In genomic region chr3:115627180-115628074, GRCh38 we compare ENCODE assay signal across 10 cellular contexts. TPM values are rescaled to one million over a fixed set of nuclear protein-coding genes. Genes with fewer than 3 reads are reported as not detected.
DNase-seq lines count a peak whose midpoint lies in the region; ATAC-seq and TF ChIP-seq lines count a peak whose summit lies in the region.
"Had no signal": no experiment of that assay in that cellular context is flagged by ENCODE, and none has a peak within 500 bp of the region (broad histone marks: within the 10 kb centered on the region; RNA-seq: fewer than 3 reads in every experiment).

No MANE protein-coding gene starts in this region.

- H4K5ac ChIP-seq in H9 (ENCODE audit: insufficient read length, low read depth, low read length): no peak overlapping the region

- TF ChIP-seq CTCF in H9 (conservative IDR thresholded peaks at IDR 0.05) (no peak), neural cell (IDR thresholded peaks at IDR 0.05; ENCODE audit: poor library complexity, severe bottlenecking) (peak; percentile 59), psoas muscle (IDR thresholded peaks at IDR 0.05) (no peak)

- no peak overlapping the region for H4K8ac ChIP-seq in H9 (replicated peaks; ENCODE audit: insufficient read length, low read depth, low read length)

- no peak overlapping the region for H2BK12ac ChIP-seq in H9 (ENCODE audit: insufficient read length, low read depth, low read length)

- peak overlapping the region in 1 of 2 experiments; percentile 38; a peak in 2 of 5 replicates for H3K4me3 Mint-ChIP-seq in H9

- H2AK5ac ChIP-seq in H9 (ENCODE audit: insufficient read length, low read length): no peak overlapping the region

- no peak for DNase-seq in H9
- no peak for DNase-seq in NCI-H226
- DNase-seq in psoas muscle: no peak
- DNase-seq in activated CD4-positive, alpha-beta T cell treated with anti-CD3 and anti-CD28 coated beads, Interleukin-2, amount 50 U/mL, for 4 hours: no peak
- DNase-seq in stimulated activated CD8-positive, alpha-beta memory T cell treated with anti-CD3 and anti-CD28 coated beads, Interleukin-4, amount 100 ng/mL, for 48 hours: no peak
- DNase-seq: left ventricle myocardium superior, NCI-H524 treated with DMSO at 0.1 percent for 48 hours had no signal

- H3K79me2 ChIP-seq in H9 (ENCODE audit: insufficient read depth, low read length) (no peaks in the 10 kb centered on the region; the same call in 1 of the 2 replicates), neural cell (replicated peaks; ENCODE audit: insufficient read depth, low read length) (peaks cover 90% of the 10 kb centered on the region)

- H3K23me2 ChIP-seq in H9 (ENCODE audit: insufficient read length, low read depth, low read length, poor library complexity, severe bottlenecking): peaks cover 10% of the 10 kb centered on the region

- H3F3A ChIP-seq in neural cell (ENCODE audit: insufficient read depth, low read length, poor library complexity, severe bottlenecking): peaks cover 16% of the 10 kb centered on the region

- H3K23ac ChIP-seq in H9 (ENCODE audit: insufficient read length, low read depth, low read length): no peak overlapping the region

- ATAC-seq in GM18909 (IDR thresholded peaks at IDR 0.05; ENCODE audit: poor library complexity, unreplicated experiment) (peak; percentile 86), HG03439 (IDR thresholded peaks at IDR 0.05; ENCODE audit: unreplicated experiment) (peak; percentile 82), psoas muscle (no peak)
- ATAC-seq: left ventricle myocardium superior had no signal

- no peak overlapping the region for H3K18ac ChIP-seq in H9 (ENCODE audit: insufficient read length, low read depth, low read length)

- H3K9me3 ChIP-seq in H9 (ENCODE audit: control insufficient read depth, low read depth, low read length) (no peaks in the 10 kb centered on the region), neural cell (ENCODE audit: low read length) (no peaks in the 10 kb centered on the region), psoas muscle (no peaks in the 10 kb centered on the region)

- H3K27me3 ChIP-seq in H9 (ENCODE audit: insufficient read depth, low read length) (no peaks in the 10 kb centered on the region), neural cell (ENCODE audit: insufficient read depth, low read depth, low read length) (no peaks in the 10 kb centered on the region), psoas muscle (ENCODE audit: insufficient read depth in 3 of 3, low read length in 2 of 3) (peaks cover 0 to 29% (median 8%) of the 10 kb centered on the region in 3 donors)

- H2BK120ac ChIP-seq in H9 (ENCODE audit: low read depth, low read length, poor library complexity, severe bottlenecking): no peak overlapping the region

- no peak overlapping the region for H3K56ac ChIP-seq in H9 (ENCODE audit: insufficient read length, low read depth, low read length)

- H4K20me1 ChIP-seq in H9 (ENCODE audit: control insufficient read depth, insufficient read depth, insufficient read length) (no peaks in the 10 kb centered on the region), neural cell (ENCODE audit: insufficient read depth) (no peaks in the 10 kb centered on the region)

- no CpG with 5 or more reads among the region's 3 CpGs for WGBS in H9 (ENCODE audit: extremely low coverage, insufficient read length, low lambda C conversion rate)
- 52 to 54% (median 53%) methylated on average over 3 of the region's 3 CpGs for WGBS in psoas muscle, 3 donors

- H4K91ac ChIP-seq in H9 (ENCODE audit: insufficient read length, low read depth, low read length): no peak overlapping the region

- TF ChIP-seq RAD21 in neural cell (conservative IDR thresholded peaks at IDR 0.05): peak; percentile 52

- no peak overlapping the region for H2BK5ac ChIP-seq in H9 (ENCODE audit: insufficient read length, low read length)

- intact Hi-C loops in psoas muscle (cut with DNase I): no loop called here

- H3K27ac Mint-ChIP-seq in H9: no peak overlapping the region

- no peaks in the 10 kb centered on the region for H3K9me2 ChIP-seq in neural cell (ENCODE audit: insufficient read depth, low read length)

- peaks cover 15% of the 10 kb centered on the region for H3K27me3 Mint-ChIP-seq in H9 (ENCODE audit: low read depth)

- H3K4me3 ChIP-seq in neural cell (ENCODE audit: low read length): peak overlapping the region; percentile 74
- no peak overlapping the region for H3K4me3 ChIP-seq in psoas muscle

- H3K36me3 Mint-ChIP-seq in H9 (ENCODE audit: insufficient read depth in 1 of 3, low read depth in 3 of 3): no peaks in the 10 kb centered on the region

- no peak overlapping the region for H2BK20ac ChIP-seq in H9 (ENCODE audit: low read depth, low read length, poor library complexity, severe bottlenecking)

- no peak overlapping the region for H3K9ac ChIP-seq in H9 (ENCODE audit: extremely low read depth, insufficient read length, low read length)
- peak overlapping the region; percentile 98 for H3K9ac ChIP-seq in neural cell (ENCODE audit: low read length)

- no peak overlapping the region for H3T11ph ChIP-seq in H9 (ENCODE audit: low read length)

- no peaks in the 10 kb centered on the region for H3K36me3 ChIP-seq in neural cell (ENCODE audit: insufficient read depth, low read length)
- H3K36me3 ChIP-seq in psoas muscle (ENCODE audit: insufficient read depth in 1 of 2, low read depth in 1 of 2): no peaks in the 10 kb centered on the region

- H3K9me3 Mint-ChIP-seq in H9: no peaks in the 10 kb centered on the region; a peak in 1 of 5 replicates

- no peak overlapping the region for H3K14ac ChIP-seq in H9 (ENCODE audit: insufficient read depth, low read length)

- peak overlapping the region; percentile 37 for H3K4me2 ChIP-seq in H9 (ENCODE audit: insufficient read depth, insufficient read length, low read length)
- peak overlapping the region; percentile 95 for H3K4me2 ChIP-seq in neural cell (ENCODE audit: low read length)

- H3K4me1 Mint-ChIP-seq in H9: peaks cover 39 to 44% of the 10 kb centered on the region in 2 experiments

- TF ChIP-seq EP300 in neural cell (conservative IDR thresholded peaks at IDR 0.05; ENCODE audit: poor library complexity, severe bottlenecking): no peak

- H3K4me1 ChIP-seq in H9 (ENCODE audit: insufficient read depth, low read length) (peaks cover 11% of the 10 kb centered on the region; the same call in 1 of the 2 replicates), psoas muscle (peaks cover 5% of the 10 kb centered on the region)

- H3K4ac ChIP-seq in H9 (ENCODE audit: low read depth, low read length): no peak overlapping the region

- H3K79me1 ChIP-seq in H9 (ENCODE audit: insufficient read depth, low read depth, low read length, poor library complexity, severe bottlenecking): no peaks in the 10 kb centered on the region

- no peak overlapping the region for H3K27ac ChIP-seq in H9 (ENCODE audit: insufficient read length, low read depth, low read length)
- peak overlapping the region; percentile 98 for H3K27ac ChIP-seq in neural cell (ENCODE audit: low read length)
- no peak overlapping the region for H3K27ac ChIP-seq in psoas muscle

- H2AFZ ChIP-seq in H9 (ENCODE audit: low read length) (no peak overlapping the region), neural cell (ENCODE audit: low read depth, low read length) (no peak overlapping the region)

- H2BK15ac ChIP-seq in H9 (ENCODE audit: low read depth, low read length): no peak overlapping the region

TF ChIP-seq in neural cell, 6 proteins besides CTCF, POLR2A, EP300 and RAD21:
- TF ChIP-seq POLR2AphosphoS5 (IDR thresholded peaks at IDR 0.05): peak; percentile 63
- peak; percentile 55 for TF ChIP-seq SMC3 (conservative IDR thresholded peaks at IDR 0.05; ENCODE audit: poor library complexity)
- peak; percentile 16 for TF ChIP-seq REST (IDR thresholded peaks at IDR 0.05; ENCODE audit: borderline replicate concordance)
- peak; percentile 27 for TF ChIP-seq MXI1 (conservative IDR thresholded peaks at IDR 0.05; ENCODE audit: poor library complexity, severe bottlenecking)
- TF ChIP-seq TAF1 (IDR thresholded peaks at IDR 0.05; ENCODE audit: low read depth): no peak
- no peak for TF ChIP-seq EZH2 (IDR thresholded peaks at IDR 0.05; ENCODE audit: borderline replicate concordance, insufficient read depth, low read length, poor library complexity, severe bottlenecking)

RNA-seq across cellular contexts. Expression of gene GAP43, which starts 4.1 kb away (rescaled TPM):
- total RNA-seq in H9 (2021) (12.8 and 14.1 TPM in 2 replicates), psoas muscle (under 1 TPM in 2 of 4 donors, not detected in 2; 0.36 to 0.56 TPM)
- polyA plus RNA-seq in neural cell (1,300 and 1,327 TPM in 2 replicates), psoas muscle (under 1 TPM; 0.05 to 0.35 (median 0.24) TPM)
- polyA minus RNA-seq in neural cell: 585 and 639 TPM in 2 replicates

Comparison
In these comparisons a context has a peak if more than half of its experiments do, and no peak if none do; other contexts are left out.
1. ATAC-seq: peak in GM18909 (single experiment) and HG03439 (single experiment); none in psoas muscle (0 of 4).